ENCODE assay signal across 9 cellular contexts in genomic region chr9:96875460-96876142, GRCh38. TPM values are rescaled to one million over a fixed set of nuclear protein-coding genes. Genes with fewer than 3 reads are reported as not detected.
A peak's percentile ranks its signal among the peaks of the same experiment; 100 is the strongest.
DNase-seq lines count a peak whose midpoint lies in the region; ATAC-seq and TF ChIP-seq lines count a peak whose summit lies in the region.
"Had no signal": no experiment of that assay in that cellular context is flagged by ENCODE, and none has a peak within 500 bp of the region (broad histone marks: within the 10 kb centered on the region; RNA-seq: fewer than 3 reads in every experiment).

No MANE protein-coding gene starts in this region.

- H3K9me3 ChIP-seq in endodermal cell (ENCODE audit: control insufficient read depth, low read length), result no peaks in the 10 kb centered on the region

- DNase-seq in AG09309 (ENCODE audit: low read depth) (no peak), NCI-H2171 (lab: John Stamatoyannopoulos, UW) (peak; percentile 98), endodermal cell (peak; percentile 97), lung microvascular endothelial cell (ENCODE audit: low read depth in 2 of 2) (peak; percentile 84 to 88)
- DNase-seq in stimulated activated CD8-positive, alpha-beta memory T cell treated with anti-CD3 and anti-CD28 coated beads, Interleukin-7, amount 100 ng/mL, for 24 hours (ENCODE audit: low read depth), result peak; percentile 3

- peaks cover 10% of the 10 kb centered on the region for H3K27me3 ChIP-seq in endodermal cell (ENCODE audit: control insufficient read depth, insufficient read depth, low read length, poor library complexity, severe bottlenecking)

- H3K4me1 ChIP-seq in endodermal cell (ENCODE audit: control insufficient read depth, insufficient read depth, low read length), result no peaks in the 10 kb centered on the region

- 1 to 2% methylated on average over 15 to 43 of the region's 43 CpGs for WGBS in endodermal cell (ENCODE audit: insufficient coverage in 1 of 2, insufficient read length in 1 of 2), 2 experiments

- H3K36me3 Mint-ChIP-seq in endodermal cell (ENCODE audit: low read depth), result no peaks in the 10 kb centered on the region

- H3K27ac ChIP-seq in endodermal cell (ENCODE audit: low read depth, low read length), result no peak overlapping the region

- ATAC-seq in GM18868 (IDR thresholded peaks at IDR 0.05; ENCODE audit: unreplicated experiment) (peak; percentile 44), HG03066 (IDR thresholded peaks at IDR 0.05; ENCODE audit: low read depth, unreplicated experiment) (peak; percentile 48)
- ATAC-seq: K562 had no signal

- H3K4me3 ChIP-seq in AG09309 (ENCODE audit: control insufficient read depth, low read depth, low read length), result peak overlapping the region; percentile 44
- peak overlapping the region; percentile 49 for H3K4me3 ChIP-seq in WI38 (ENCODE audit: low read depth, low read length)
- H3K4me3 ChIP-seq in endodermal cell (ENCODE audit: low read length), result peak overlapping the region; percentile 80
- H3K4me3 ChIP-seq: K562 had no signal

- H3K4me1 Mint-ChIP-seq in endodermal cell, result peaks cover 10% of the 10 kb centered on the region

- H3K27me3 Mint-ChIP-seq in endodermal cell (ENCODE audit: insufficient read depth), result peaks cover 15% of the 10 kb centered on the region

- H3K36me3 ChIP-seq in endodermal cell (ENCODE audit: control insufficient read depth, insufficient read depth, low read length), result no peaks in the 10 kb centered on the region

- peak overlapping the region; percentile 71 for H3K4me3 Mint-ChIP-seq in endodermal cell

- no peak for TF ChIP-seq CTCF in AG09309 (IDR thresholded peaks at IDR 0.05; ENCODE audit: control insufficient read depth, insufficient read depth, low read depth, low read length, missing control alignments)
- TF ChIP-seq CTCF in WI38 (IDR thresholded peaks at IDR 0.05; ENCODE audit: low read depth, low read length), result no peak
- peak; percentile 80 for TF ChIP-seq CTCF in endodermal cell (conservative IDR thresholded peaks at IDR 0.05)

- peak overlapping the region; percentile 64 for H3K27ac Mint-ChIP-seq in endodermal cell

- H3K9me3 Mint-ChIP-seq in endodermal cell, result no peaks in the 10 kb centered on the region

- H3K9ac ChIP-seq in endodermal cell (ENCODE audit: extremely low read depth, low read length, poor library complexity, severe bottlenecking), result no peak overlapping the region

RNA-seq across cellular contexts. Expression of gene ZNF782, which starts 21.3 kb away (rescaled TPM):
- total RNA-seq in endodermal cell (1 to 10 TPM; 7.3 to 9.1 TPM), lung microvascular endothelial cell (2.0 and 2.6 TPM in 2 replicates)
- 3.7 TPM for polyA plus RNA-seq in endodermal cell (2013, experiment 1 of 2)
- 4.8 TPM for polyA plus RNA-seq in endodermal cell (2013, experiment 2 of 2)

RNA-seq across cellular contexts. Expression of gene NUTM2G, which starts 53.0 kb away (rescaled TPM):
- total RNA-seq in endodermal cell (not detected), lung microvascular endothelial cell (not detected in 2 replicates)
- polyA plus RNA-seq in endodermal cell (2013, experiment 1 of 2), result not detected
- not detected for polyA plus RNA-seq in endodermal cell (2013, experiment 2 of 2)
- total RNA-seq: K562 had no signal
